Comparison of ENCODE assay signal across 19 cellular contexts in genomic region chr11:21988477-21988876, GRCh38.
DNase-seq lines count a peak whose midpoint lies in the region; ATAC-seq, FAIRE-seq and TF ChIP-seq lines count a peak whose summit lies in the region.
"Had no signal": no experiment of that assay in that cellular context is flagged by ENCODE, and none has a peak within 500 bp of the region (broad histone marks: within the 10 kb centered on the region; RNA-seq: fewer than 3 reads in every experiment).

No MANE protein-coding gene starts in this region.

- H3K36me3 ChIP-seq in breast epithelium = peaks cover 4% of the 10 kb centered on the region

- no peak for ATAC-seq in HG02884 (IDR thresholded peaks at IDR 0.05; ENCODE audit: unreplicated experiment)
- no peak for ATAC-seq in HG03196 (IDR thresholded peaks at IDR 0.05; ENCODE audit: unreplicated experiment)
- ATAC-seq: activated T-cell treated with anti-CD3 and anti-CD28 coated beads, Interleukin-2, amount 50 U/mL, for 4 hours; effector memory CD8-positive, alpha-beta T cell; K562; Right ventricle myocardium inferior had no signal

- H3K27me3 ChIP-seq in breast epithelium (no peaks in the 10 kb centered on the region), dorsolateral prefrontal cortex (no peaks in the 10 kb centered on the region)

- DNase-seq in MCF 10A (ENCODE audit: unreplicated experiment) (peak; percentile 8), breast epithelium (ENCODE audit: low spot score in 2 of 2) (no peak), NCI-H345 (lab: John Stamatoyannopoulos, UW) (peak; percentile 8), dorsolateral prefrontal cortex (no peak), urothelium cell line (ENCODE audit: low spot score) (peak; percentile 7), activated T-cell treated with anti-CD3 and anti-CD28 coated beads for 4 hours (no peak)
- DNase-seq: activated B cell treated with CpG ODN at 0.5 μM for 24 hours; activated T-cell treated with anti-CD3 and anti-CD28 coated beads, Interleukin-2, amount 50 U/mL, for 4 hours; effector memory CD8-positive, alpha-beta T cell; GDM1; head of caudate nucleus; NCI-H2227 treated with DMSO at 0.1 percent for 48 hours; occipital lobe; stimulated activated CD4-positive, alpha-beta T cell treated with anti-CD3 and anti-CD28 coated beads, Interleukin-1b, Interleukin-23, amount 100 ng/mL, for 48 hours had no signal

- CTCF ChIA-PET in MCF 10A (lab: Yijun Ruan, JAX) = interaction anchor here (0.7 kb wide), 1 partner anchor 16 kb away, joined by 3 read pairs; no protein-coding TSS in a partner anchor

- H3K4me1 Mint-ChIP-seq in MCF 10A (ENCODE audit: insufficient read depth, unreplicated experiment) = no peaks in the 10 kb centered on the region
- H3K4me1 Mint-ChIP-seq: activated B cell treated with CpG ODN at 0.5 μM for 24 hours, B cell had no signal

- no peaks in the 10 kb centered on the region for H3K9me3 ChIP-seq in breast epithelium

- H3K4me1 ChIP-seq in breast epithelium = no peaks in the 10 kb centered on the region

- POLR2A ChIA-PET in MCF 10A (lab: Yijun Ruan, JAX) = no interaction called here

- H3K36me3 Mint-ChIP-seq in MCF 10A (ENCODE audit: insufficient read depth, unreplicated experiment) = no peaks in the 10 kb centered on the region

- H3K4me3 ChIP-seq in breast epithelium = no peak overlapping the region
- H3K4me3 ChIP-seq in dorsolateral prefrontal cortex = no peak overlapping the region
- H3K4me3 ChIP-seq: K562 had no signal

- H3K4me3 Mint-ChIP-seq in MCF 10A (ENCODE audit: unreplicated experiment) = no peak overlapping the region
- H3K4me3 Mint-ChIP-seq: activated B cell treated with CpG ODN at 0.5 μM for 24 hours; activated T-cell treated with anti-CD3 and anti-CD28 coated beads, Interleukin-2, amount 50 U/mL, for 4 hours; B cell; effector memory CD8-positive, alpha-beta T cell had no signal

- FAIRE-seq in urothelium cell line (lab: Jason Lieb, UNC) = no peak
- FAIRE-seq: K562 had no signal

- no peak overlapping the region for H3K27ac Mint-ChIP-seq in MCF 10A (ENCODE audit: low read depth, unreplicated experiment)
- H3K27ac Mint-ChIP-seq: activated B cell treated with CpG ODN at 0.5 μM for 24 hours; B cell; effector memory CD8-positive, alpha-beta T cell had no signal

- BruUV-seq in MCF 10A (replicated peaks; lab: Mats Ljungman, UMichigan) = no TSS peak

- no peak for TF ChIP-seq POLR2A in breast epithelium (IDR thresholded peaks at IDR 0.05)

- no peak for TF ChIP-seq CTCF in MCF 10A (IDR thresholded peaks at IDR 0.05; ENCODE audit: unreplicated experiment)
- TF ChIP-seq CTCF in breast epithelium (IDR thresholded peaks at IDR 0.05) = no peak
- peak in 35 of 56 donors; percentile 6 to 56 (median 29) for TF ChIP-seq CTCF in dorsolateral prefrontal cortex (IDR thresholded peaks at IDR 0.05 in 54 of 56, conservative IDR thresholded peaks at IDR 0.05 in 2 of 56; ENCODE audit: low read depth in 1 of 56, partially characterized antibody in 56 of 56)

- H3K27ac ChIP-seq in breast epithelium (no peak overlapping the region), dorsolateral prefrontal cortex (no peak overlapping the region)

- intact Hi-C loops in MCF 10A (cut with micrococcal nuclease) (no loop called here), breast epithelium (cut with DNase I; ENCODE audit: low total_unique reads) (loop anchor here (10.0 kb wide), 1 partner anchor 514 kb away; no protein-coding TSS in a partner anchor), dorsolateral prefrontal cortex (cut with DNase I) (no loop called here)

- H3K27me3 Mint-ChIP-seq in MCF 10A (ENCODE audit: insufficient read depth, unreplicated experiment) = no peaks in the 10 kb centered on the region
- H3K27me3 Mint-ChIP-seq: activated B cell treated with CpG ODN at 0.5 μM for 24 hours; B cell; effector memory CD8-positive, alpha-beta T cell had no signal

- H3K9me3 Mint-ChIP-seq in MCF 10A (ENCODE audit: unreplicated experiment) = peaks cover 29% of the 10 kb centered on the region

Comparison
In these comparisons a context has a peak if more than half of its experiments do, and no peak if none do; other contexts are left out.
1. DNase-seq: peak in MCF 10A (single experiment), NCI-H345 (single experiment) and urothelium cell line (single experiment); none in breast epithelium (0 of 2), dorsolateral prefrontal cortex (0 of 10) and activated T-cell treated with anti-CD3 and anti-CD28 coated beads for 4 hours (single experiment).
2. CTCF ChIP-seq: peak in dorsolateral prefrontal cortex (35 of 56); none in MCF 10A (single experiment) and breast epithelium (0 of 3).